10 cellular contexts compared by ENCODE assay signal in the genomic region with DNA sequence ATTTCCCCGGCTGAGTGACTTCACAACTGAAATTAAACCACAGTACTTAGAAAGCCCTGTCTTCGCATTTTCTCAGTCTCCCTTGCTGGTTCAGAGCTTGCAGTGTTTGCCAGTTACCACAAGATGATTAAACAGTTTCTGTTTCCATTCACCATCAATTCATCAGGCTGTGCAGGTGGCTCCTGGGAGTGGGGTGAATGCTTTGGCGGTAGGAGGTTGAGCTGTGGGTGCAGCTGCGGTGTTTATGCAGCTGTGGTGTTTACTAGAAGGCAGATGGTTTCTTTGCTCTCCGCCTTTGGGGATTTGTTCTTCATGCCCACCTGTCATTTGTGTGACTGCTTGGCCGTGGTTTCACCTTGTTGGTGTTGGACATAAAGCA. TPM values are rescaled to one million over a fixed set of nuclear protein-coding genes. Genes with fewer than 3 reads are reported as not detected.
DNase-seq lines count a peak whose midpoint lies in the region; ATAC-seq, FAIRE-seq and TF ChIP-seq lines count a peak whose summit lies in the region.
"Had no signal": no experiment of that assay in that cellular context is flagged by ENCODE, and none has a peak within 500 bp of the region (broad histone marks: within the 10 kb centered on the region; RNA-seq: fewer than 3 reads in every experiment).

No MANE protein-coding gene starts in this region.

- no peaks in the 10 kb centered on the region for H3K36me3 Mint-ChIP-seq in activated naive CD4-positive, alpha-beta T cell treated with anti-CD3 and anti-CD28 coated beads, Interleukin-2, amount 50 U/mL, for 72 hours

- no peaks in the 10 kb centered on the region for H3K36me3 ChIP-seq in thyroid gland
- H3K36me3 ChIP-seq in kidney (ENCODE audit: control insufficient read depth in 1 of 2, insufficient read depth in 2 of 2, low read length in 2 of 2) = no peaks in the 10 kb centered on the region

- DNase-seq in NK-92 treated with Interleukin-12 subunit alpha and Interleukin-12 subunit beta, amount 100 ng/mL, for 24 hours (lab: John Stamatoyannopoulos, UW) = peak; percentile 70
- DNase-seq in NK-92 (lab: John Stamatoyannopoulos, UW; ENCODE audit: unreplicated experiment) (no peak), NCI-H748 treated with DMSO at 0.1 percent for 48 hours (lab: John Stamatoyannopoulos, UW) (peak; percentile 49), thyroid gland (no peak), kidney (no peak)
- peak; percentile 69 for DNase-seq in activated naive CD4-positive, alpha-beta T cell treated with anti-CD3 and anti-CD28 coated beads, Interleukin-2, amount 50 U/mL, for 72 hours (ENCODE audit: low spot score in 2 of 2)
- peak; percentile 25 for DNase-seq in stimulated activated CD8-positive, alpha-beta memory T cell treated with anti-CD3 and anti-CD28 coated beads, Interleukin-12 subunit alpha, Interleukin-12 subunit beta, amount 100 ng/mL, for 24 hours (ENCODE audit: extremely low read depth)

- no peak overlapping the region for H3K9ac ChIP-seq in kidney (ENCODE audit: low read length in 2 of 2)

- no peaks in the 10 kb centered on the region for H3K9me3 ChIP-seq in thyroid gland
- H3K9me3 ChIP-seq in kidney (ENCODE audit: control insufficient read depth in 1 of 2, low read length in 2 of 2) = no peaks in the 10 kb centered on the region

- H3K27ac Mint-ChIP-seq in activated naive CD4-positive, alpha-beta T cell treated with anti-CD3 and anti-CD28 coated beads, Interleukin-2, amount 50 U/mL, for 72 hours = peak overlapping the region; percentile 66 to 75
- H3K27ac Mint-ChIP-seq: dendritic cell treated with granulocyte-macrophage colony-stimulating factor and Interleukin-4, amounts not matched to agents 40 ng/mL and 50 ng/mL, for 4 days had no signal

- no peak for FAIRE-seq in kidney (lab: Jason Lieb, UNC)

- H3K4me3 ChIP-seq in thyroid gland (replicated peaks in 1 of 3) (no peak overlapping the region), kidney (ENCODE audit: low read length in 2 of 2) (peak overlapping the region in 1 of 2 donors; percentile 8)

- TF ChIP-seq POLR2A in thyroid gland (IDR thresholded peaks at IDR 0.05) = no peak

- intact Hi-C loops in thyroid gland (cut with DNase I) = no loop called here
- intact Hi-C loops in kidney (cut with DNase I) = no loop called here

- WGBS in thyroid gland, 2 donors = 35 to 45% methylated on average over 6 of the region's 6 CpGs

- no peak overlapping the region for H3K27ac ChIP-seq in thyroid gland
- H3K27ac ChIP-seq in kidney (ENCODE audit: low read depth in 2 of 2, low read length in 2 of 2) = no peak overlapping the region

- TF ChIP-seq CTCF in thyroid gland (IDR thresholded peaks at IDR 0.05) (no peak), kidney (IDR thresholded peaks at IDR 0.05; ENCODE audit: borderline replicate concordance, extremely low read depth, insufficient read depth) (no peak)

- no peaks in the 10 kb centered on the region for H3K9me3 Mint-ChIP-seq in activated naive CD4-positive, alpha-beta T cell treated with anti-CD3 and anti-CD28 coated beads, Interleukin-2, amount 50 U/mL, for 72 hours
- H3K9me3 Mint-ChIP-seq: dendritic cell treated with granulocyte-macrophage colony-stimulating factor and Interleukin-4, amounts not matched to agents 40 ng/mL and 50 ng/mL, for 4 days had no signal

- H3K27me3 ChIP-seq in thyroid gland = no peaks in the 10 kb centered on the region

- ATAC-seq in HG03139 (IDR thresholded peaks at IDR 0.05; ENCODE audit: unreplicated experiment) = peak; percentile 95
- ATAC-seq in activated naive CD4-positive, alpha-beta T cell treated with anti-CD3 and anti-CD28 coated beads, Interleukin-2, amount 50 U/mL, for 72 hours = peak; percentile 98 to 99

- H3K4me1 ChIP-seq in thyroid gland = no peaks in the 10 kb centered on the region
- no peaks in the 10 kb centered on the region for H3K4me1 ChIP-seq in kidney (ENCODE audit: control insufficient read depth in 1 of 2, insufficient read depth in 1 of 2, low read depth in 1 of 2, low read length in 2 of 2)

RNA-seq across cellular contexts. Expression of gene ACOXL, which starts 16.1 kb away (rescaled TPM):
- total RNA-seq in activated naive CD4-positive, alpha-beta T cell treated with anti-CD3 and anti-CD28 coated beads, Interleukin-2, amount 50 U/mL, for 72 hours = under 1 TPM in 1 of 2 donors, not detected in 1; 0.16 TPM
- 10 to 100 TPM in 1 of 4 donors, 1 to 10 TPM in 3; 1.2 to 10.6 (median 2.1) TPM for total RNA-seq in thyroid gland
- total RNA-seq in kidney = 2.0 TPM
- polyA plus RNA-seq in kidney (ENCODE audit: insufficient read depth, low read depth, low replicate concordance) = not detected
- polyA plus RNA-seq: AG04450 had no signal

Comparison
In these comparisons a context has a peak if more than half of its experiments do, and no peak if none do; other contexts are left out.
1. DNase-seq: peak in NK-92 treated with Interleukin-12 subunit alpha and Interleukin-12 subunit beta, amount 100 ng/mL, for 24 hours (single experiment), NCI-H748 treated with DMSO at 0.1 percent for 48 hours (single experiment), activated naive CD4-positive, alpha-beta T cell treated with anti-CD3 and anti-CD28 coated beads, Interleukin-2, amount 50 U/mL, for 72 hours (2 of 2) and stimulated activated CD8-positive, alpha-beta memory T cell treated with anti-CD3 and anti-CD28 coated beads, Interleukin-12 subunit alpha, Interleukin-12 subunit beta, amount 100 ng/mL, for 24 hours (single experiment); none in NK-92 (single experiment), thyroid gland (0 of 2) and kidney (single experiment).